ENCODE assay signal across 23 cellular contexts in genomic region chr5:82363524-82363923, GRCh38.
"Had no signal": no experiment of that assay in that cellular context is flagged by ENCODE, and none has a peak within 500 bp of the region (broad histone marks: within the 10 kb centered on the region; RNA-seq: fewer than 3 reads in every experiment).

No MANE protein-coding gene starts in this region.

- H3K9ac ChIP-seq: KMS-11 had no signal

- H3K9me3 ChIP-seq: SJSA1 had no signal

- H3K4me2 ChIP-seq: KMS-11 had no signal

- H3K27ac ChIP-seq: KMS-11, SJSA1, SK-N-MC had no signal

- H3K27me3 ChIP-seq: SJSA1 had no signal

- ATAC-seq: HepG2 had no signal

- DNase-seq: IMR-90, Kasumi-1, MM.1S, NCI-H1092 treated with DMSO at 0.1 percent for 48 hours, NCI-H1436, NCI-H187, NCI-H2029, NCI-H2081 treated with DMSO at 0.1 percent for 48 hours, NCI-H2171, NCI-H226, NCI-H446, NCI-H510A, NCI-H524 treated with DMSO at 0.1 percent for 48 hours, NCI-H69, NCI-H774, Right ventricle myocardium superior, RPMI8226, SIG-M5 had no signal

- FAIRE-seq: HepG2, RCC 7860 had no signal

- H3K36me3 ChIP-seq: SJSA1 had no signal

- H3K4me3 ChIP-seq: SJSA1, SK-N-MC had no signal
